In the genomic region with DNA sequence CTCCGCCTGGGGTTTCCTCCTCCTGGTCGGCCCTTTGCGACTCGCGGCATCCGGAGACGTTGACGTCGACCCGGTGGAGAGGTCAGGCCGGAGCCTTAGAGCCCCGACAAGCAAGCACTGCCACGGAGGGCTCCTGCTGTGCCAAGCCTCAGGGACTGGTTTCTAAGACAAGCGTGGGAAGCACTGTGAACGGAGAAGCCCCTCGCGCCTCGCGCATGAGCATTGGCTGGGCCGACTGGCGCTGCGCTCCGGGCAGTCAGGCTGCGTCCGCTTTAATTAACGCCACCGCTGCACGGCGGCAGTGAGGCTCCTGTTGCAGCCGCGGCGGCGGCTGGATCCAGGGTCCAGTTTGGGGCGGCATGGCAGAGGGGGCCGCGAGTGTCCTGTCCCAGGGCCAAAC, we compare ENCODE assay signal across 14 cellular contexts. TPM values are rescaled to one million over a fixed set of nuclear protein-coding genes. Genes with fewer than 3 reads are reported as not detected.
A peak's percentile ranks its signal among the peaks of the same experiment; 100 is the strongest.
DNase-seq lines count a peak whose midpoint lies in the region; ATAC-seq and TF ChIP-seq lines count a peak whose summit lies in the region.
"Not testable (repeated sequence)": the region's sequence is repeated elsewhere in the genome, so short reads cannot be mapped to it uniquely, and the experiment has no call there.
"Had no signal": no experiment of that assay in that cellular context is flagged by ENCODE, and none has a peak within 500 bp of the region (broad histone marks: within the 10 kb centered on the region; RNA-seq: fewer than 3 reads in every experiment).

No MANE protein-coding gene starts in this region.

- not testable (repeated sequence) for H3K9me3 Mint-ChIP-seq in activated naive CD8-positive, alpha-beta T cell treated with anti-CD3 and anti-CD28 coated beads, Interleukin-2, amount 10 ng/mL, durations not matched to agents 7 days and 5 days; natural killer cell treated with Interleukin-12 subunit alpha and Interleukin-12 subunit beta and Interleukin-15 and Interleukin-18, amount 100 ng/mL, for 72 hours

- not testable (repeated sequence) for H3K27ac Mint-ChIP-seq in activated naive CD8-positive, alpha-beta T cell treated with anti-CD3 and anti-CD28 coated beads, Interleukin-2, amount 10 ng/mL, durations not matched to agents 7 days and 5 days; natural killer cell treated with Interleukin-12 subunit alpha and Interleukin-12 subunit beta and Interleukin-15 and Interleukin-18, amount 100 ng/mL, for 72 hours

- POLR2A ChIA-PET in activated naive CD8-positive, alpha-beta T cell treated with anti-CD3 and anti-CD28 coated beads, Interleukin-2, amount 10 ng/mL, durations not matched to agents 7 days and 5 days (lab: Charles Lee), result not testable (repeated sequence)

- H3K4me1 ChIP-seq in left lung, sigmoid colon: not testable (repeated sequence)

- H3K36me3 ChIP-seq in left lung, sigmoid colon: not testable (repeated sequence)

- H3K4me3 ChIP-seq in left lung, sigmoid colon: not testable (repeated sequence)

- DNase-seq in NCI-H82 (lab: John Stamatoyannopoulos, UW) (peak; percentile 29), islet precursor cell (peak; percentile 23), left lung (peak; percentile 5 to 66), sigmoid colon (peak; percentile 36)
- DNase-seq in activated CD8-positive, alpha-beta memory T cell treated with anti-CD3 and anti-CD28 coated beads, Interleukin-2, amount 50 U/mL, for 48 hours, result peak; percentile 15
- DNase-seq in activated naive CD8-positive, alpha-beta T cell treated with anti-CD3 and anti-CD28 coated beads, Interleukin-2, amount 10 ng/mL, durations not matched to agents 7 days and 5 days, result peak; percentile 19
- peak; percentile 47 for DNase-seq in natural killer cell treated with Interleukin-12 subunit alpha and Interleukin-12 subunit beta and Interleukin-15 and Interleukin-18, amount 100 ng/mL, for 72 hours (ENCODE audit: low spot score)

- not testable (repeated sequence) for TF ChIP-seq CTCF in left lung (IDR thresholded peaks at IDR 0.05); sigmoid colon (IDR thresholded peaks at IDR 0.05)

- WGBS in sigmoid colon, 2 donors, result 86 to 87% methylated on average over 35 of the region's 36 CpGs

- H3K36me3 Mint-ChIP-seq in activated naive CD8-positive, alpha-beta T cell treated with anti-CD3 and anti-CD28 coated beads, Interleukin-2, amount 10 ng/mL, durations not matched to agents 7 days and 5 days; natural killer cell treated with Interleukin-12 subunit alpha and Interleukin-12 subunit beta and Interleukin-15 and Interleukin-18, amount 100 ng/mL, for 72 hours: not testable (repeated sequence)

- intact Hi-C loops in left lung (cut with DNase I), result loop anchor here in 1 of 2 donors (10.0 kb wide), 1 partner anchor 277 kb away; no protein-coding TSS in a partner anchor
- intact Hi-C loops in sigmoid colon (cut with DNase I), result not testable (repeated sequence)

- H3K27me3 ChIP-seq in left lung, sigmoid colon: not testable (repeated sequence)

- H3K9me3 ChIP-seq in left lung, result peaks cover 0 to 15% of the 10 kb centered on the region in 2 donors
- not testable (repeated sequence) for H3K9me3 ChIP-seq in sigmoid colon

- H3K4me1 Mint-ChIP-seq in activated naive CD8-positive, alpha-beta T cell treated with anti-CD3 and anti-CD28 coated beads, Interleukin-2, amount 10 ng/mL, durations not matched to agents 7 days and 5 days; natural killer cell treated with Interleukin-12 subunit alpha and Interleukin-12 subunit beta and Interleukin-15 and Interleukin-18, amount 100 ng/mL, for 72 hours (ENCODE audit: low read depth in 2 of 2): not testable (repeated sequence)

- TF ChIP-seq POLR2A in sigmoid colon (IDR thresholded peaks at IDR 0.05), result not testable (repeated sequence)

- not testable (repeated sequence) for TF ChIP-seq EP300 in sigmoid colon (IDR thresholded peaks at IDR 0.05)

- not testable (repeated sequence) for H3K4me3 Mint-ChIP-seq in activated naive CD8-positive, alpha-beta T cell treated with anti-CD3 and anti-CD28 coated beads, Interleukin-2, amount 10 ng/mL, durations not matched to agents 7 days and 5 days; natural killer cell treated with Interleukin-12 subunit alpha and Interleukin-12 subunit beta and Interleukin-15 and Interleukin-18, amount 100 ng/mL, for 72 hours

- ATAC-seq in activated naive CD8-positive, alpha-beta T cell treated with anti-CD3 and anti-CD28 coated beads, Interleukin-2, amount 10 ng/mL, durations not matched to agents 7 days and 5 days (ENCODE audit: low read depth); left lung; natural killer cell treated with Interleukin-12 subunit alpha and Interleukin-12 subunit beta and Interleukin-15 and Interleukin-18, amount 100 ng/mL, for 72 hours: not testable (repeated sequence)

- H3K27ac ChIP-seq in left lung, sigmoid colon: not testable (repeated sequence)

- H3K27me3 Mint-ChIP-seq in activated naive CD8-positive, alpha-beta T cell treated with anti-CD3 and anti-CD28 coated beads, Interleukin-2, amount 10 ng/mL, durations not matched to agents 7 days and 5 days; natural killer cell treated with Interleukin-12 subunit alpha and Interleukin-12 subunit beta and Interleukin-15 and Interleukin-18, amount 100 ng/mL, for 72 hours: not testable (repeated sequence)

RNA-seq across cellular contexts. Expression of gene KCNJ18, which starts 10.2 kb away (rescaled TPM):
- total RNA-seq in activated naive CD8-positive, alpha-beta T cell treated with anti-CD3 and anti-CD28 coated beads, Interleukin-2, amount 10 ng/mL, durations not matched to agents 7 days and 5 days, result not detected
- total RNA-seq in left lung (not detected), sigmoid colon (under 1 TPM in 1 of 4 donors, not detected in 3; 0.54 TPM)
- not detected for total RNA-seq in natural killer cell treated with Interleukin-12 subunit alpha and Interleukin-12 subunit beta and Interleukin-15 and Interleukin-18, amount 100 ng/mL, for 72 hours
- polyA plus RNA-seq in sigmoid colon, result not detected
- total RNA-seq: A172; A673; Calu3; CD4-positive, alpha-beta memory T cell; Daoy; HFFc6 had no signal
- polyA plus RNA-seq: BJ; CD4-positive, alpha-beta memory T cell had no signal
